Comparison of ENCODE assay signal across 10 cellular contexts in the genomic region with DNA sequence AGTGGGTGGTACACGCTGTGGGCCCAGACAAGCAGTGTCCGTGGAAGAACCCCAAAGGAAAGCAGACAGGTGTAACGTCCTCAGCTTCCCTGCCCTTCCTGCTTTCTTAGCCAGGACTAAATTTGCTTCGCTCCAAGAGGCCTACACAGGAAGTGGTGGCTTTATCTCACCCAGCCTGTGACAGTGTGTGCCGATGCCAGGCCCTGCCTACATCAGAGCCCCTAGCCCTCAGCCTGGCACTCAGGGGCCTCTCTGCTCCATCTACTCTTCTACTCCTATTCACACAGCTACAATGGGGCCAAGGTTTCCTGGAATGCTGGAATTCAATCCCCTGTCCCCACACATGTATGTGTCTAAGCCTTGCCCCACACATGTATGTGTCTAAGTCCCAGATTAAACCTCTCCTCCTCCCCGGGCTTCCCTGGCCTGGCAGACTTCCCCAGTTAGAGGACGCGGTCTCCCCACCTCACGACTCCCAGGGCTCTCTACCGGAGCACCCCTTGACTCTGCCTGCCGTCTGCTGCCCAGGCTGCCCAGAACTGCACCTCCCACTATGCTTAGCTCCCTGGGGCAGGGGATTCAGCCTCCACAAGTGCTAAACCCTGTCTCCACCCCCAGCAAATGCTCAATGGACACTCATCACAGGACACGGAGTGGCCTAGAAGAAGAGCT. TPM values are rescaled to one million over a fixed set of nuclear protein-coding genes. Genes with fewer than 3 reads are reported as not detected.
A peak's percentile ranks its signal among the peaks of the same experiment; 100 is the strongest.
DNase-seq lines count a peak whose midpoint lies in the region; ATAC-seq lines count a peak whose summit lies in the region.
"Had no signal": no experiment of that assay in that cellular context is flagged by ENCODE, and none has a peak within 500 bp of the region (broad histone marks: within the 10 kb centered on the region; RNA-seq: fewer than 3 reads in every experiment).

No MANE protein-coding gene starts in this region.

- ATAC-seq in left colon (peak; percentile 49), HG02642 (IDR thresholded peaks at IDR 0.05; ENCODE audit: poor library complexity, unreplicated experiment) (no peak), GM18517 (IDR thresholded peaks at IDR 0.05; ENCODE audit: unreplicated experiment) (no peak)

- intact Hi-C loops in left colon (cut with DNase I, micrococcal nuclease) = no loop called here

- DNase-seq in stimulated activated CD4-positive, alpha-beta T cell treated with anti-CD3 and anti-CD28 coated beads, Interleukin-1b, Interleukin-23, amount 100 ng/mL, for 48 hours = peak; percentile 28
- no peak for DNase-seq in stimulated activated CD4-positive, alpha-beta T cell treated with anti-CD3 and anti-CD28 coated beads, Interleukin-12 subunit alpha, Interleukin-12 subunit beta, amount 100 ng/mL, for 4 hours
- DNase-seq in activated naive CD4-positive, alpha-beta T cell treated with Interleukin-2 at 50 U/mL for 16 hours = peak; percentile 35
- no peak for DNase-seq in left colon
- DNase-seq in NCI-H2227 treated with DMSO at 0.1 percent for 48 hours (lab: John Stamatoyannopoulos, UW) = no peak
- DNase-seq in midbrain (lab: John Stamatoyannopoulos, UW) = no peak
- DNase-seq: islet precursor cell, NCI-H526 treated with DMSO at 0.1 percent for 48 hours had no signal

RNA-seq across cellular contexts. Expression of gene PGAP3, which starts 8.2 kb away (rescaled TPM):
- total RNA-seq in left colon = 10 to 100 TPM; 46.1 to 56.1 TPM

RNA-seq across cellular contexts. Expression of gene PNMT, which starts 11.4 kb away (rescaled TPM):
- total RNA-seq in left colon = 1 to 10 TPM in 1 of 2 donors, under 1 TPM in 1; 0.73 to 1.0 TPM

RNA-seq across cellular contexts. Expression of gene TCAP, which starts 14.5 kb away (rescaled TPM):
- under 1 TPM; 0.43 to 0.50 TPM for total RNA-seq in left colon

RNA-seq across cellular contexts. Expression of gene ERBB2, which starts 20.2 kb away (rescaled TPM):
- 100 to 1,000 TPM; 178 to 179 TPM for total RNA-seq in left colon

RNA-seq across cellular contexts. Expression of gene STARD3, which starts 42.7 kb away (rescaled TPM):
- total RNA-seq in left colon = 10 to 100 TPM; 37.2 to 44.3 TPM

Comparison
In these comparisons a context has a peak if more than half of its experiments do, and no peak if none do; other contexts are left out.
1. DNase-seq: peak in stimulated activated CD4-positive, alpha-beta T cell treated with anti-CD3 and anti-CD28 coated beads, Interleukin-1b, Interleukin-23, amount 100 ng/mL, for 48 hours (single experiment) and activated naive CD4-positive, alpha-beta T cell treated with Interleukin-2 at 50 U/mL for 16 hours (single experiment); none in stimulated activated CD4-positive, alpha-beta T cell treated with anti-CD3 and anti-CD28 coated beads, Interleukin-12 subunit alpha, Interleukin-12 subunit beta, amount 100 ng/mL, for 4 hours (single experiment), left colon (0 of 2), NCI-H2227 treated with DMSO at 0.1 percent for 48 hours (single experiment) and midbrain (single experiment).